8 cellular contexts compared by ENCODE assay signal in the genomic region with DNA sequence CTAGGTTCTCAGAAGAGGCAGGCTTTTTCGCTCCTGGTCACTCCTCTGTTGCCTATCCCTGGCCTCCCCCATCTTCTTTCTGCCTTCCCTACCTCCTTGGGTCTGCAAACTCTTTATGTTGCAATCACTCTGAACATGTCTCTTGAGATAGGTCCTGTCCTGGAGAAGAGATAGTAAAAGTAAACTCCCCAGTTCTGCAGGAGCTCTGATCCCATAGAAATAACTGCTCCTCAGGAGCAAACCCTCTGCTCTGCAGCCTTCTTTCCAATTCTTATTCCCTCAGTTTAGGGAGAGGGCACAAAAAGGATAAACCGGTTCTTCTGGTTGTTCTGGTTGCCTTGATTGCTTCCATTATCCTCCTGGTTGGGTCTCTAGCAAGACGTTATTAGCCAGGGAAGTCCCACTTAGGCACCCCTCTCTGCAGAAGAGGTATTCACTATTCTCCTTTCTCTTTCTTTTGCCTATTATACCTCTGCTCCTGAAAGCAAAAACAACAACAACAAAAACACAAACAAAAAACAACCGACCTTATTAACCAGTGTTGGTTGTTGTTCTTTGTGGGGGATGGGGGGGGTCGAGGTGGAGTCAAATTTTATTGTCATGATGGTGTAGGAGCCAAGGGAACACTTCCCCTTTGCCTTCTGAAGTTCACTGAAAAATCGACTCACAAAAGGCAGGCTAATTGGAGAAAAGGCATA. TPM values are rescaled to one million over a fixed set of nuclear protein-coding genes. Genes with fewer than 3 reads are reported as not detected.
DNase-seq lines count a peak whose midpoint lies in the region; ATAC-seq and TF ChIP-seq lines count a peak whose summit lies in the region.

No MANE protein-coding gene starts in this region.

- TF ChIP-seq POLR2A in esophagus muscularis mucosa (IDR thresholded peaks at IDR 0.05; ENCODE audit: low read depth): no peak

- no peak for TF ChIP-seq CTCF in PC-9 (conservative IDR thresholded peaks at IDR 0.05)
- TF ChIP-seq CTCF in esophagus muscularis mucosa (IDR thresholded peaks at IDR 0.05): no peak
- no peak for TF ChIP-seq CTCF in omental fat pad (IDR thresholded peaks at IDR 0.05)

- H4K20me1 ChIP-seq in PC-9 (ENCODE audit: insufficient read depth): no peaks in the 10 kb centered on the region

- H3K79me2 ChIP-seq in PC-9 (ENCODE audit: low read depth): peaks cover 29% of the 10 kb centered on the region

- WGBS in esophagus muscularis mucosa: 32% methylated on average over 6 of the region's 6 CpGs

- POLR2A ChIA-PET in PC-9 (lab: Charles Lee; ENCODE audit: unreplicated experiment): interaction anchor here (0.5 to 0.7 kb wide), 3 partner anchors 62 to 161 kb away, joined by 3 to 4 read pairs (median 3); no protein-coding TSS in a partner anchor

- H3K27ac ChIP-seq in PC-9: peak overlapping the region; percentile 91; the same call in 1 of the 2 replicates
- H3K27ac ChIP-seq in esophagus muscularis mucosa (replicated peaks in 1 of 4): peak overlapping the region; percentile 85 to 89 (median 86)

- intact Hi-C loops in PC-9 (cut with micrococcal nuclease; ENCODE audit: unreplicated experiment): no loop called here
- intact Hi-C loops in esophagus muscularis mucosa (cut with DNase I): loop anchor here (5.0 kb wide), 1 partner anchor 34 kb away; no protein-coding TSS in a partner anchor

- H2AFZ ChIP-seq in PC-9: no peak overlapping the region

- no peaks in the 10 kb centered on the region for H3K9me2 ChIP-seq in PC-9 (ENCODE audit: insufficient read depth)

- H3K4me3 ChIP-seq in PC-9 (peak overlapping the region; percentile 91), esophagus muscularis mucosa (peak overlapping the region; percentile 56 to 71 (median 62))

- H3K9me3 ChIP-seq in PC-9 (ENCODE audit: insufficient read depth, low read depth) (no peaks in the 10 kb centered on the region), esophagus muscularis mucosa (peaks cover 0 to 4% (median 0%) of the 10 kb centered on the region in 4 donors)

- no peak for TF ChIP-seq EP300 in esophagus muscularis mucosa (IDR thresholded peaks at IDR 0.05)

- H3K4me2 ChIP-seq in PC-9: peak overlapping the region; percentile 91

- DNase-seq in SKM-1 treated with dmso at 0.1 percent for 144 hours (lab: John Stamatoyannopoulos, UW; ENCODE audit: unreplicated experiment) (peak; percentile 13), SKM-1 (lab: John Stamatoyannopoulos, UW; ENCODE audit: unreplicated experiment) (no peak), PC-9 (peak; percentile 26 to 77), esophagus muscularis mucosa (ENCODE audit: extremely low spot score) (peak; percentile 74), omental fat pad (ENCODE audit: low spot score) (no peak), NCI-H82 treated with DMSO at 0.1 percent for 48 hours (lab: John Stamatoyannopoulos, UW; ENCODE audit: unreplicated experiment) (no peak)

- CTCF ChIA-PET in PC-9 (lab: Charles Lee): no interaction called here

- H3F3A ChIP-seq in PC-9 (ENCODE audit: insufficient read depth, low read depth): peaks cover 12% of the 10 kb centered on the region

- peaks cover 23% of the 10 kb centered on the region for H3K4me1 ChIP-seq in PC-9 (replicated peaks; ENCODE audit: insufficient read depth)
- peaks cover 26 to 66% (median 61%) of the 10 kb centered on the region in 4 donors for H3K4me1 ChIP-seq in esophagus muscularis mucosa

- BruUV-seq in PC-9 (replicated peaks; lab: Mats Ljungman, UMichigan): no TSS peak

- peaks cover 22% of the 10 kb centered on the region for H3K36me3 ChIP-seq in PC-9 (ENCODE audit: low read depth)
- peaks cover 7 to 35% (median 13%) of the 10 kb centered on the region in 4 donors for H3K36me3 ChIP-seq in esophagus muscularis mucosa

- no peaks in the 10 kb centered on the region for H3K27me3 ChIP-seq in PC-9 (ENCODE audit: insufficient read depth, low read depth)
- no peaks in the 10 kb centered on the region for H3K27me3 ChIP-seq in esophagus muscularis mucosa

- peak; percentile 42 for ATAC-seq in omental fat pad (ENCODE audit: low FRiP score)
- ATAC-seq in HG03520 (IDR thresholded peaks at IDR 0.05; ENCODE audit: unreplicated experiment): no peak
- ATAC-seq in HG02884 (IDR thresholded peaks at IDR 0.05; ENCODE audit: unreplicated experiment): no peak

RNA-seq across cellular contexts. Expression of a gene that starts 1.0 kb away (rescaled TPM):
- 23.6 and 31.3 TPM in 2 replicates for total RNA-seq in PC-9 (2021)
- total RNA-seq in esophagus muscularis mucosa: 1 to 10 TPM; 5.3 to 6.4 (median 5.9) TPM
- 10 to 100 TPM in 3 of 4 donors, 1 to 10 TPM in 1; 7.8 to 21.6 (median 11.7) TPM for total RNA-seq in omental fat pad

RNA-seq across cellular contexts. Expression of a gene that starts 33.1 kb away (rescaled TPM):
- total RNA-seq in PC-9 (2021) (not detected in 2 replicates), esophagus muscularis mucosa (not detected), omental fat pad (not detected)

Comparison
In these comparisons a context has a peak if more than half of its experiments do, and no peak if none do; other contexts are left out.
1. DNase-seq: peak in SKM-1 treated with dmso at 0.1 percent for 144 hours (single experiment), PC-9 (2 of 2) and esophagus muscularis mucosa (single experiment); none in SKM-1 (single experiment), omental fat pad (single experiment) and NCI-H82 treated with DMSO at 0.1 percent for 48 hours (single experiment).